ENCODE assay signal across 1 cellular context in the genomic region with DNA sequence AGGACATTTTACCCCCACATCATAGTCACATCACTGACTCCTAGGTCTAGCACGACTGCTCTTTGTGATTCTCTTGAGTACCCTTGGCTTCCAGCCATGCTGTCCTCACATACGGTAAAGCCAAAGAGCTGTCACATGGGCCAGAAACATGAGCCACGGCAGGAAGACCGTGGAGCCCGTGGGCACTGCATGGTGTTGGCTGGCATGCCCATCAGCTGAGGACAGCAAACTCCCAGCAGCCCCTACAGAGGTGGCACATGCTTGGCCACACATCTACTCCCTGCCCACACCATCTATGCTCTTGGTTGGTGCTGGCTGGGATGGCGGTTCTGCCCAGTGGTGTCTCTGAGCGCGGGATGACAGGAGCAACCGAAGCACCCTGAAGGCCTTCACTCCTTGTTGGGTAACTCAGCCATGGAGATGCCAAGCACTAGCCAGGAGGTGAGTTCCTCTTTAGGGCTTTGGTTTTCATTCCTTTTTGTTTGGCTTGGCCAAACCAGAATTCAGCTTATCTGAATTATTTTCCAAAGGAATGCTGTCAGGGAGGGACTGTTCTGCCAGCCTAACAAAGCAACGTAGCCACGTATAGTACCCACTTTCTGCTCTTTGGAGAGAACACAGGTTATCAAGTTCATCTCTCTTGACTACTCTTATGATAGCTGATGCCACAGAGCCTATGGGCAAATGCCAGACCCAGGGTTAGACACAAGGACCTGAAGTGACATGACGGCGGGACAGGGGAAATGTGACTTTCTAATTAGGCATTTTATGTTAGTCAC.
TF ChIP-seq lines count a peak whose summit lies in the region.

No MANE protein-coding gene starts in this region.

TF ChIP-seq in endothelial cell of umbilical vein, 7 proteins besides CTCF, POLR2A, EP300 and RAD21:
- TF ChIP-seq POLR2AphosphoS5 (IDR thresholded peaks at IDR 0.05; ENCODE audit: insufficient read depth, low read depth, low read length) (peak; percentile 15), EZH2 (IDR thresholded peaks at IDR 0.05; ENCODE audit: borderline replicate concordance, low read depth, low read length, severe bottlenecking) (no peak)
TF ChIP-seq in endothelial cell of umbilical vein: peak in this region for 1.
